In genomic region chr1:26363549-26364448, GRCh38 we compare ENCODE assay signal across 1 cellular context.
TF ChIP-seq lines count a peak whose summit lies in the region.

No MANE protein-coding gene starts in this region.

TF ChIP-seq in GM12878, 131 proteins besides CTCF, POLR2A, EP300 and RAD21:
- TF ChIP-seq TARDBP (IDR thresholded peaks at IDR 0.05; ENCODE audit: borderline replicate concordance) (no peak), SMARCA5 (IDR thresholded peaks at IDR 0.05) (0 out of 2 replicates have a peak, but pooled peaks have one; percentile 49), MXI1 (IDR thresholded peaks at IDR 0.05; ENCODE audit: low read depth, low read length) (no peak), PAX5 (IDR thresholded peaks at IDR 0.05; ENCODE audit: borderline replicate concordance, low read depth, low read length) (no peak), YY1 (IDR thresholded peaks at IDR 0.05; ENCODE audit: low read depth, low read length) (peak; percentile 63; the same call in 1 of the 2 replicates), CBX3 (IDR thresholded peaks at IDR 0.05; ENCODE audit: borderline replicate concordance, low read depth) (no peak), HSF1 (IDR thresholded peaks at IDR 0.05; ENCODE audit: low read depth, low read length) (no peak), IKZF2 (IDR thresholded peaks at IDR 0.05) (no peak), CBFB (IDR thresholded peaks at IDR 0.05; ENCODE audit: low read depth) (0 out of 2 replicates have a peak, but pooled peaks have one; percentile 24), POLR2AphosphoS2 (IDR thresholded peaks at IDR 0.05; ENCODE audit: low read depth, low read length) (no peak), BACH1 (IDR thresholded peaks at IDR 0.05; ENCODE audit: borderline replicate concordance) (no peak), SMC3 (IDR thresholded peaks at IDR 0.05; ENCODE audit: borderline replicate concordance, low read length) (peak; percentile 79), TBL1XR1 (IDR thresholded peaks at IDR 0.05; ENCODE audit: low read depth, low read length) (no peak), ZNF384 (IDR thresholded peaks at IDR 0.05; ENCODE audit: borderline replicate concordance, low read depth, low read length) (no peak), SUPT20H (IDR thresholded peaks at IDR 0.05; ENCODE audit: borderline replicate concordance, control insufficient read depth, low read depth, low read length) (no peak), MEF2A (IDR thresholded peaks at IDR 0.05; ENCODE audit: insufficient read depth, low read depth, low read length) (no peak), NR2F1 (conservative IDR thresholded peaks at IDR 0.05) (no peak), NBN (IDR thresholded peaks at IDR 0.05) (no peak), RUNX3 (IDR thresholded peaks at IDR 0.05; ENCODE audit: low read length) (peak; percentile 68), ZBTB4 (CRISPR knock-in tag; IDR thresholded peaks at IDR 0.05) (no peak), EED (IDR thresholded peaks at IDR 0.05; ENCODE audit: low read depth) (no peak), ZNF622 (IDR thresholded peaks at IDR 0.05) (no peak), NFYA (IDR thresholded peaks at IDR 0.05; ENCODE audit: borderline replicate concordance, low read depth, low read length) (no peak), CHD2 (IDR thresholded peaks at IDR 0.05; ENCODE audit: borderline replicate concordance, low read depth, low read length) (no peak), MYB (IDR thresholded peaks at IDR 0.05; ENCODE audit: borderline replicate concordance, low read depth, low read length) (no peak), CHD1 (IDR thresholded peaks at IDR 0.05; ENCODE audit: low read depth, low read length) (no peak)
TF ChIP-seq in GM12878: peak in this region for 5.
